19 cellular contexts compared by ENCODE assay signal in the genomic region with DNA sequence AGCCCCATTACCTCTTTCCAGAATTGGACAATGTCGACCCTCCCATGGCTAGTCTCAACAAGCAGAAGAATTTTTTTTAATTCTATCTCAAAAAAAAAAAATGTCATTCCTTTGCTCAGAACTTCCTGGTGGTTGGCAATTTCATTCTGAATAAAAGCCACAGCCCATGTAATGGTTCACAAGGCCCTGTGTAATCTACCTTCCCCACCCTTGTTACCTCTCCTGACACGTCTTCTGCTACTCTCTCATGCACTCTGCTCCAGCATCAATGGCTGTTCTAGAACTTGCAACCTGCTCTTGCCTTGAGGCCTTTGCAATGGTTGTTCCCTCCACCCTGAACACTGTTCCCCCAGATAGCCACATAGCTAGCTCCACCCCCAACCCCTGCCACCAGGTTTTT. TPM values are rescaled to one million over a fixed set of nuclear protein-coding genes. Genes with fewer than 3 reads are reported as not detected.
A peak's percentile ranks its signal among the peaks of the same experiment; 100 is the strongest.
DNase-seq lines count a peak whose midpoint lies in the region; ATAC-seq and TF ChIP-seq lines count a peak whose summit lies in the region.
"Had no signal": no experiment of that assay in that cellular context is flagged by ENCODE, and none has a peak within 500 bp of the region (broad histone marks: within the 10 kb centered on the region; RNA-seq: fewer than 3 reads in every experiment).

No MANE protein-coding gene starts in this region.

- H3K27ac Mint-ChIP-seq in activated naive CD4-positive, alpha-beta T cell treated with anti-CD3 and anti-CD28 coated beads, Interleukin-2, amount 50 U/mL, for 24 hours, result peak overlapping the region; percentile 37
- peak overlapping the region; percentile 100 for H3K27ac Mint-ChIP-seq in WTC11
- peak overlapping the region; percentile 89 for H3K27ac Mint-ChIP-seq in mesothelial cell of epicardium
- H3K27ac Mint-ChIP-seq in type B pancreatic cell, result peak overlapping the region; percentile 3

- no peaks in the 10 kb centered on the region for H3K27me3 Mint-ChIP-seq in activated naive CD4-positive, alpha-beta T cell treated with anti-CD3 and anti-CD28 coated beads, Interleukin-2, amount 50 U/mL, for 24 hours
- H3K27me3 Mint-ChIP-seq in WTC11 (ENCODE audit: low read depth), result no peaks in the 10 kb centered on the region; the same call in 1 of the 2 replicates
- H3K27me3 Mint-ChIP-seq in mesothelial cell of epicardium (ENCODE audit: low read depth), result no peaks in the 10 kb centered on the region
- H3K27me3 Mint-ChIP-seq in type B pancreatic cell, result no peaks in the 10 kb centered on the region
- H3K27me3 Mint-ChIP-seq: IgD-negative memory B cell had no signal

- ATAC-seq in WTC11 (no peak), HG03139 (IDR thresholded peaks at IDR 0.05; ENCODE audit: unreplicated experiment) (no peak)
- ATAC-seq: heart left ventricle, Right ventricle myocardium inferior had no signal

- POLR2A ChIA-PET in WTC11 (lab: Charles Lee), result interaction anchor here (2.2 to 3.4 kb wide), 3 partner anchors 11 to 22 kb away, joined by 20 to 33 read pairs (median 23); no protein-coding TSS in a partner anchor

- peaks cover 82% of the 10 kb centered on the region for H3K4me1 Mint-ChIP-seq in activated naive CD4-positive, alpha-beta T cell treated with anti-CD3 and anti-CD28 coated beads, Interleukin-2, amount 50 U/mL, for 24 hours
- H3K4me1 Mint-ChIP-seq in WTC11 (peaks cover 76% of the 10 kb centered on the region), mesothelial cell of epicardium (peaks cover 53% of the 10 kb centered on the region), type B pancreatic cell (ENCODE audit: unreplicated experiment) (peaks cover 47% of the 10 kb centered on the region)

- no peaks in the 10 kb centered on the region for H3K36me3 Mint-ChIP-seq in activated naive CD4-positive, alpha-beta T cell treated with anti-CD3 and anti-CD28 coated beads, Interleukin-2, amount 50 U/mL, for 24 hours
- H3K36me3 Mint-ChIP-seq in WTC11 (no peaks in the 10 kb centered on the region), mesothelial cell of epicardium (no peaks in the 10 kb centered on the region), type B pancreatic cell (no peaks in the 10 kb centered on the region)
- H3K36me3 Mint-ChIP-seq: IgD-negative memory B cell had no signal

- H3K9me3 Mint-ChIP-seq in activated naive CD4-positive, alpha-beta T cell treated with anti-CD3 and anti-CD28 coated beads, Interleukin-2, amount 50 U/mL, for 24 hours, result no peaks in the 10 kb centered on the region
- H3K9me3 Mint-ChIP-seq in WTC11, result no peaks in the 10 kb centered on the region
- no peaks in the 10 kb centered on the region for H3K9me3 Mint-ChIP-seq in mesothelial cell of epicardium
- H3K9me3 Mint-ChIP-seq in type B pancreatic cell, result no peaks in the 10 kb centered on the region
- H3K9me3 Mint-ChIP-seq: IgD-negative memory B cell had no signal

- CTCF ChIA-PET in WTC11 (lab: Charles Lee), result no interaction called here

- DNase-seq in activated naive CD4-positive, alpha-beta T cell treated with anti-CD3 and anti-CD28 coated beads, Interleukin-2, amount 50 U/mL, for 16 hours, result no peak
- DNase-seq in WTC11 (ENCODE audit: low spot score), result no peak
- no peak for DNase-seq in mesothelial cell of epicardium (ENCODE audit: low spot score in 2 of 2, unreplicated experiment in 2 of 2)
- no peak for DNase-seq in type B pancreatic cell (ENCODE audit: extremely low spot score, unreplicated experiment)
- DNase-seq in NK-92 (lab: John Stamatoyannopoulos, UW; ENCODE audit: unreplicated experiment), result no peak
- DNase-seq in NCI-H69 (lab: John Stamatoyannopoulos, UW), result no peak
- DNase-seq: C1 segment of cervical spinal cord; central memory CD4-positive, alpha-beta T cell; DMS79; heart left ventricle; NCI-H187 treated with DMSO at 0.1 percent for 48 hours; NCI-H446 treated with DMSO at 0.1 percent for 48 hours; retina; stimulated activated CD4-positive, alpha-beta T cell treated with anti-CD3 and anti-CD28 coated beads, Interleukin-12 subunit alpha, Interleukin-12 subunit beta, amount 100 ng/mL, for 4 hours; testis had no signal

- TF ChIP-seq CTCF in WTC11 (IDR thresholded peaks at IDR 0.05), result no peak
- TF ChIP-seq CTCF in mesothelial cell of epicardium (IDR thresholded peaks at IDR 0.05; ENCODE audit: unreplicated experiment), result no peak
- no peak for TF ChIP-seq CTCF in type B pancreatic cell (conservative IDR thresholded peaks at IDR 0.05)

- no peak overlapping the region for H3K4me3 Mint-ChIP-seq in activated naive CD4-positive, alpha-beta T cell treated with anti-CD3 and anti-CD28 coated beads, Interleukin-2, amount 50 U/mL, for 24 hours
- no peak overlapping the region for H3K4me3 Mint-ChIP-seq in WTC11
- H3K4me3 Mint-ChIP-seq in mesothelial cell of epicardium, result no peak overlapping the region
- no peak overlapping the region for H3K4me3 Mint-ChIP-seq in type B pancreatic cell
- H3K4me3 Mint-ChIP-seq: IgD-negative memory B cell had no signal

TF ChIP-seq in WTC11, 78 proteins besides CTCF, POLR2A, EP300 and RAD21:
- TF ChIP-seq CREM (CRISPR knock-in tag; IDR thresholded peaks at IDR 0.05) (no peak), PRRX2 (CRISPR knock-in tag; IDR thresholded peaks at IDR 0.05) (no peak), ZNF671 (CRISPR knock-in tag; IDR thresholded peaks at IDR 0.05) (no peak), SP1 (CRISPR knock-in tag; conservative IDR thresholded peaks at IDR 0.05) (no peak), HMGA2 (CRISPR knock-in tag; IDR thresholded peaks at IDR 0.05) (no peak)
- TF ChIP-seq, protein P1, sequence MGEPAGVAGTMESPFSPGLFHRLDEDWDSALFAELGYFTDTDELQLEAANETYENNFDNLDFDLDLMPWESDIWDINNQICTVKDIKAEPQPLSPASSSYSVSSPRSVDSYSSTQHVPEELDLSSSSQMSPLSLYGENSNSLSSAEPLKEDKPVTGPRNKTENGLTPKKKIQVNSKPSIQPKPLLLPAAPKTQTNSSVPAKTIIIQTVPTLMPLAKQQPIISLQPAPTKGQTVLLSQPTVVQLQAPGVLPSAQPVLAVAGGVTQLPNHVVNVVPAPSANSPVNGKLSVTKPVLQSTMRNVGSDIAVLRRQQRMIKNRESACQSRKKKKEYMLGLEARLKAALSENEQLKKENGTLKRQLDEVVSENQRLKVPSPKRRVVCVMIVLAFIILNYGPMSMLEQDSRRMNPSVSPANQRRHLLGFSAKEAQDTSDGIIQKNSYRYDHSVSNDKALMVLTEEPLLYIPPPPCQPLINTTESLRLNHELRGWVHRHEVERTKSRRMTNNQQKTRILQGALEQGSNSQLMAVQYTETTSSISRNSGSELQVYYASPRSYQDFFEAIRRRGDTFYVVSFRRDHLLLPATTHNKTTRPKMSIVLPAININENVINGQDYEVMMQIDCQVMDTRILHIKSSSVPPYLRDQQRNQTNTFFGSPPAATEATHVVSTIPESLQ (CRISPR knock-in tag; IDR thresholded peaks at IDR 0.05), result no peak

RNA-seq across cellular contexts. Expression of a gene that starts 25.4 kb away (rescaled TPM):
- total RNA-seq in WTC11 (2021), result 8.7 to 10.8 TPM (median 10.8 TPM) in 3 replicates
- total RNA-seq in mesothelial cell of epicardium, result 5.7 to 6.2 TPM (median 5.8 TPM) in 3 replicates
- 13.5 and 17.7 TPM in 2 replicates for total RNA-seq in type B pancreatic cell (ENCODE audit: low replicate concordance)

Comparison
In these comparisons a context has a peak if more than half of its experiments do, and no peak if none do; other contexts are left out.
1. H3K27ac Mint-ChIP-seq: peak in every context shown above with its lines; median percentile 100 in WTC11; 89 in mesothelial cell of epicardium; 37 in activated naive CD4-positive, alpha-beta T cell treated with anti-CD3 and anti-CD28 coated beads, Interleukin-2, amount 50 U/mL, for 24 hours; 3 in type B pancreatic cell.